In genomic region chr3:185153861-185154629, GRCh38 we compare ENCODE assay signal across 10 cellular contexts. TPM values are rescaled to one million over a fixed set of nuclear protein-coding genes. Genes with fewer than 3 reads are reported as not detected.
A peak's percentile ranks its signal among the peaks of the same experiment; 100 is the strongest.
DNase-seq lines count a peak whose midpoint lies in the region; ATAC-seq and TF ChIP-seq lines count a peak whose summit lies in the region.
"Had no signal": no experiment of that assay in that cellular context is flagged by ENCODE, and none has a peak within 500 bp of the region (broad histone marks: within the 10 kb centered on the region; RNA-seq: fewer than 3 reads in every experiment).

No MANE protein-coding gene starts in this region.

- no peak for TF ChIP-seq POLR2A in lower leg skin (IDR thresholded peaks at IDR 0.05)

- intact Hi-C loops in lower leg skin (cut with DNase I; ENCODE audit: low total_unique reads), result no loop called here

- peak; percentile 55 for DNase-seq in H7
- DNase-seq in anterior cingulate cortex (lab: John Stamatoyannopoulos, UW), result peak in 51 of 58 donors; percentile 4 to 89 (median 46)
- DNase-seq in smooth muscle cell (lab: John Stamatoyannopoulos, UW; ENCODE audit: unreplicated experiment), result no peak
- no peak for DNase-seq in lower leg skin (ENCODE audit: low spot score in 2 of 2)
- DNase-seq in central memory CD4-positive, alpha-beta T cell, result no peak
- DNase-seq in NCI-H446 treated with DMSO at 0.1 percent for 48 hours (lab: John Stamatoyannopoulos, UW), result no peak
- DNase-seq: kidney glomerular epithelial cell, NCI-H524 treated with DMSO at 0.1 percent for 48 hours had no signal

- H3K4me2 ChIP-seq in smooth muscle cell, result peak overlapping the region; percentile 92

- H3K4me1 ChIP-seq in iPS-15b (ENCODE audit: control insufficient read depth, insufficient read depth, low read length) (peaks cover 5% of the 10 kb centered on the region), smooth muscle cell (ENCODE audit: low read depth) (peaks cover 18% of the 10 kb centered on the region)

- H3K9ac ChIP-seq in iPS-15b (ENCODE audit: low read depth, low read length), result no peak overlapping the region
- H3K9ac ChIP-seq in smooth muscle cell (ENCODE audit: low read depth), result no peak overlapping the region

- no peak for ATAC-seq in HG02852 (IDR thresholded peaks at IDR 0.05; ENCODE audit: unreplicated experiment)

- H3F3A ChIP-seq in smooth muscle cell (ENCODE audit: low read depth), result no peaks in the 10 kb centered on the region

- H3K9me3 ChIP-seq in iPS-15b (ENCODE audit: control insufficient read depth, insufficient read depth, low read length) (no peaks in the 10 kb centered on the region), smooth muscle cell (replicated peaks; ENCODE audit: low read depth) (no peaks in the 10 kb centered on the region)

- H3K27ac ChIP-seq in smooth muscle cell (ENCODE audit: low read depth), result no peak overlapping the region

- 77% methylated on average over 16 of the region's 16 CpGs for WGBS in smooth muscle cell (ENCODE audit: low lambda C conversion rate)
- 58 to 68% methylated on average over 16 of the region's 16 CpGs for WGBS in lower leg skin, 2 donors

- no peaks in the 10 kb centered on the region for H4K20me1 ChIP-seq in smooth muscle cell (ENCODE audit: low read depth)

- H3K36me3 ChIP-seq in H7 (replicated peaks; ENCODE audit: control insufficient read depth, insufficient read depth, low read length) (no peaks in the 10 kb centered on the region), iPS-15b (ENCODE audit: control insufficient read depth, insufficient read depth, low read length) (no peaks in the 10 kb centered on the region), smooth muscle cell (ENCODE audit: low read depth) (no peaks in the 10 kb centered on the region)

- H2AFZ ChIP-seq in smooth muscle cell (ENCODE audit: low read depth), result no peak overlapping the region

- H3K4me3 ChIP-seq in H7 (ENCODE audit: insufficient read depth, low read depth, low read length), result no peak overlapping the region
- H3K4me3 ChIP-seq in iPS-15b (ENCODE audit: low read depth, low read length), result peak overlapping the region; percentile 16
- no peak overlapping the region for H3K4me3 ChIP-seq in smooth muscle cell
- no peak overlapping the region for H3K4me3 ChIP-seq in lower leg skin (ENCODE audit: low read depth, poor library complexity, severe bottlenecking)

- TF ChIP-seq CTCF in smooth muscle cell (IDR thresholded peaks at IDR 0.05; ENCODE audit: borderline replicate concordance, insufficient read depth, poor library complexity, severe bottlenecking) (no peak), lower leg skin (IDR thresholded peaks at IDR 0.05) (no peak)

- H3K27me3 ChIP-seq in H7 (ENCODE audit: control insufficient read depth, insufficient read depth, low read length) (peaks cover 32% of the 10 kb centered on the region), iPS-15b (ENCODE audit: control insufficient read depth, insufficient read depth, low read length) (peaks cover 39% of the 10 kb centered on the region), smooth muscle cell (ENCODE audit: low read depth) (peaks cover 71% of the 10 kb centered on the region)

- no peaks in the 10 kb centered on the region for H3K79me2 ChIP-seq in smooth muscle cell (ENCODE audit: low read depth)

RNA-seq across cellular contexts. Expression of gene C3orf70, which starts 1.2 kb away (rescaled TPM):
- total RNA-seq in H7 (2014; rRNA removed; shearing (Covaris generic)), result 0.63 and 1.1 TPM in 2 replicates
- total RNA-seq in smooth muscle cell (0.72 and 1.4 TPM in 2 replicates), lower leg skin (1 to 10 TPM in 3 of 4 donors, under 1 TPM in 1; 0.84 to 5.5 (median 4.3) TPM)
- 0.23 and 0.54 TPM in 2 replicates for polyA plus RNA-seq in smooth muscle cell

Comparison
In these comparisons a context has a peak if more than half of its experiments do, and no peak if none do; other contexts are left out.
1. DNase-seq: peak in H7 (single experiment) and anterior cingulate cortex (51 of 58); none in smooth muscle cell (single experiment), lower leg skin (0 of 2), central memory CD4-positive, alpha-beta T cell (single experiment) and NCI-H446 treated with DMSO at 0.1 percent for 48 hours (single experiment).